ENCODE assay signal across 15 cellular contexts in the genomic region with DNA sequence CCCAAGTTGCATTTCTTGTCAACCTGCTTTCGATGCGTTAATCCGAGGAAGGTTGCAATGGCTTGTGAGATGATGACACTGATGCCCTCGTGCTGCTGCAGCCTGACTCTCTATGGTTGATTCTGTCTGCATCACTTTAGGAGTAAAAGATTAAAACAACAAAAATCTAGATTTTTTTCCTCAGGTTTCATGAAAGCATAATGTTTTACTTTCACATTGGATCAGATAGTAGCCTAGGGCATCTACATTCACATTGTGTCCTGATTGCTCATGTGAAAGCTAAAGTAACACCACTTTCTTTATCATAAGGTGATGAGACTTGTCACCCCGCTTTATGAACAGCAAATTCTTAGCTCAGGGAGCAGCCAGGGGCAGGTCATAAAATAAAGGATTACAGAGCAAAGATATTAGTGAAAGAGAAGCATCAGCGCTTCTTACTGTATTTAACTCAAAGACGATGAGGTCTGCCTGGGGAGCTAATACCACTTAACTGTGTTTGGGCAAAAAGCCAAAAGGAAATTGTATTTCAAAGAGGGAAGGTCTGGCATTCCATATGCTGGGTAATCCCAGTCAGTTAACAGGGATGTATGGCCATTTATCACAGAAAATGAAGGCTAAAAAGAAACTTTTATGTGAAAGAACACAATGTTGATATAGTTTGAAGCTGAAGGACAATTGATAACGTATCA.
DNase-seq lines count a peak whose midpoint lies in the region; ATAC-seq lines count a peak whose summit lies in the region.
"Had no signal": no experiment of that assay in that cellular context is flagged by ENCODE, and none has a peak within 500 bp of the region (broad histone marks: within the 10 kb centered on the region; RNA-seq: fewer than 3 reads in every experiment).

No MANE protein-coding gene starts in this region.

- no peaks in the 10 kb centered on the region for H3K27me3 ChIP-seq in endocrine pancreas (ENCODE audit: control insufficient read depth, insufficient read depth, low read length)
- H3K27me3 ChIP-seq: heart left ventricle had no signal

- no peaks in the 10 kb centered on the region for H3K4me1 ChIP-seq in endocrine pancreas (ENCODE audit: control insufficient read depth, insufficient read depth, low read length)
- H3K4me1 ChIP-seq: Caco-2, heart left ventricle had no signal

- intact Hi-C loops in Right ventricle myocardium inferior (cut with DNase I): no loop called here

- DNase-seq in D341Med (ENCODE audit: low spot score): peak; percentile 67
- DNase-seq in NCI-H1105 (lab: John Stamatoyannopoulos, UW): peak; percentile 43
- DNase-seq in NCI-H510A (lab: John Stamatoyannopoulos, UW): peak; percentile 30
- DNase-seq in Right ventricle myocardium inferior (ENCODE audit: missing footprints): no peak
- no peak for DNase-seq in activated CD4-positive, alpha-beta T cell treated with anti-CD3 and anti-CD28 coated beads for 48 hours
- DNase-seq: activated CD8-positive, alpha-beta memory T cell treated with anti-CD3 and anti-CD28 coated beads, Interleukin-2, amount 50 U/mL, for 48 hours; Caco-2; heart left ventricle; MM.1S; OCI-M1 had no signal

- H3K36me3 ChIP-seq in endocrine pancreas (ENCODE audit: control insufficient read depth, insufficient read depth, low read length): no peaks in the 10 kb centered on the region
- H3K36me3 ChIP-seq: heart left ventricle, thoracic aorta had no signal

- H3K9ac ChIP-seq in endocrine pancreas (ENCODE audit: control insufficient read depth, insufficient read depth, low read length): no peak overlapping the region

- H3K9me3 ChIP-seq in endocrine pancreas (ENCODE audit: control insufficient read depth, low read length): no peaks in the 10 kb centered on the region
- H3K9me3 ChIP-seq: Caco-2, heart left ventricle, thoracic aorta had no signal

- peak overlapping the region; percentile 11 for H3K4me3 ChIP-seq in endocrine pancreas (ENCODE audit: control insufficient read depth, insufficient read depth, low read length)
- H3K4me3 ChIP-seq: heart left ventricle, thoracic aorta had no signal

- no peak for ATAC-seq in HG02981 (IDR thresholded peaks at IDR 0.05; ENCODE audit: unreplicated experiment)
- ATAC-seq in Right ventricle myocardium inferior: no peak
- ATAC-seq in GM21423 (IDR thresholded peaks at IDR 0.05; ENCODE audit: unreplicated experiment): no peak
- ATAC-seq: activated CD4-positive, CD25-positive, alpha-beta regulatory T cell treated with anti-CD3 and anti-CD28 coated beads, Interleukin-2, amount 50 U/mL, for 24 hours; heart left ventricle had no signal

Comparison
In these comparisons a context has a peak if more than half of its experiments do, and no peak if none do; other contexts are left out.
1. DNase-seq: peak in D341Med (single experiment), NCI-H1105 (single experiment) and NCI-H510A (single experiment); none in Right ventricle myocardium inferior (single experiment) and activated CD4-positive, alpha-beta T cell treated with anti-CD3 and anti-CD28 coated beads for 48 hours (single experiment).